Comparison of ENCODE assay signal across 1 cellular context in genomic region chr6:5761370-5761769, GRCh38.
TF ChIP-seq lines count a peak whose summit lies in the region.

No MANE protein-coding gene starts in this region.

TF ChIP-seq in HepG2, 621 proteins besides CTCF, POLR2A, EP300 and RAD21 (continued from another document):
- TF ChIP-seq ZNF740 (CRISPR knock-in tag; IDR thresholded peaks at IDR 0.05) (no peak), CBX1 (IDR thresholded peaks at IDR 0.05; ENCODE audit: low read depth) (no peak), ADNP (CRISPR knock-in tag; IDR thresholded peaks at IDR 0.05) (no peak), CAMTA2 (CRISPR knock-in tag; IDR thresholded peaks at IDR 0.05; ENCODE audit: borderline replicate concordance) (no peak)
TF ChIP-seq in HepG2: peak in this region for 0.
